Comparison of ENCODE assay signal across 9 cellular contexts in genomic region chr2:157470321-157470720, GRCh38. TPM values are rescaled to one million over a fixed set of nuclear protein-coding genes. Genes with fewer than 3 reads are reported as not detected.
DNase-seq lines count a peak whose midpoint lies in the region; ATAC-seq, FAIRE-seq and TF ChIP-seq lines count a peak whose summit lies in the region.
"Had no signal": no experiment of that assay in that cellular context is flagged by ENCODE, and none has a peak within 500 bp of the region (broad histone marks: within the 10 kb centered on the region; RNA-seq: fewer than 3 reads in every experiment).

No MANE protein-coding gene starts in this region.

- TF ChIP-seq CTCF in breast epithelium (IDR thresholded peaks at IDR 0.05) = no peak

- H3K9me3 ChIP-seq in breast epithelium = no peaks in the 10 kb centered on the region

- no peaks in the 10 kb centered on the region for H3K36me3 ChIP-seq in breast epithelium

- no peak for DNase-seq in GM12891 (ENCODE audit: insufficient read length, low spot score)
- no peak for DNase-seq in central memory CD8-positive, alpha-beta T cell (ENCODE audit: low spot score in 2 of 2)
- DNase-seq in breast epithelium (ENCODE audit: low spot score in 2 of 2) = no peak
- DNase-seq in stimulated activated CD4-positive, alpha-beta T cell treated with anti-CD3 and anti-CD28 coated beads, Interleukin-2, amount 100 ng/mL, for 48 hours = no peak
- no peak for DNase-seq in T1000 (lab: John Stamatoyannopoulos, UW)
- no peak for DNase-seq in GM19238 (ENCODE audit: insufficient read length, low spot score)
- DNase-seq: stimulated activated CD4-positive, alpha-beta T cell treated with anti-CD3 and anti-CD28 coated beads, Interleukin-2, amount 100 ng/mL, for 24 hours had no signal

- intact Hi-C loops in breast epithelium (cut with DNase I; ENCODE audit: low total_unique reads) = no loop called here

- H3K27ac Mint-ChIP-seq in central memory CD8-positive, alpha-beta T cell (ENCODE audit: low read depth) = peak overlapping the region; percentile 80

- H3K27me3 Mint-ChIP-seq in central memory CD8-positive, alpha-beta T cell = no peaks in the 10 kb centered on the region

- no peaks in the 10 kb centered on the region for H3K9me3 Mint-ChIP-seq in central memory CD8-positive, alpha-beta T cell

- peak; percentile 54 for ATAC-seq in GM21423 (IDR thresholded peaks at IDR 0.05; ENCODE audit: unreplicated experiment)
- peak; percentile 43 for ATAC-seq in HG03520 (IDR thresholded peaks at IDR 0.05; ENCODE audit: unreplicated experiment)
- no peak for ATAC-seq in central memory CD8-positive, alpha-beta T cell (replicated peaks; ENCODE audit: extremely low read depth, poor library complexity, severe bottlenecking)

- peaks cover 16% of the 10 kb centered on the region for H3K4me1 Mint-ChIP-seq in central memory CD8-positive, alpha-beta T cell

- no peaks in the 10 kb centered on the region for H3K27me3 ChIP-seq in breast epithelium

- H3K4me3 Mint-ChIP-seq in central memory CD8-positive, alpha-beta T cell = no peak overlapping the region

- no peak overlapping the region for H3K27ac ChIP-seq in breast epithelium

- H3K4me1 ChIP-seq in breast epithelium = no peaks in the 10 kb centered on the region

- peak; percentile 87 for FAIRE-seq in GM12891 (lab: Jason Lieb, UNC)

- H3K4me3 ChIP-seq in breast epithelium = no peak overlapping the region

- H3K36me3 Mint-ChIP-seq in central memory CD8-positive, alpha-beta T cell (ENCODE audit: insufficient read depth) = no peaks in the 10 kb centered on the region

- TF ChIP-seq POLR2A in GM12891 (IDR thresholded peaks at IDR 0.05; ENCODE audit: low read depth, low read length) (no peak), breast epithelium (IDR thresholded peaks at IDR 0.05) (no peak)

TF ChIP-seq in GM12891, 5 proteins besides CTCF, POLR2A, EP300 and RAD21:
- TF ChIP-seq POU2F2 (IDR thresholded peaks at IDR 0.05; ENCODE audit: low read depth, low read length) (peak; percentile 64), TAF1 (IDR thresholded peaks at IDR 0.05; ENCODE audit: low read depth, low read length) (peak; percentile 27; the same call in 1 of the 2 replicates), PAX5 (IDR thresholded peaks at IDR 0.05; ENCODE audit: insufficient read depth, low read length, severe bottlenecking) (no peak), POLR2AphosphoS5 (IDR thresholded peaks at IDR 0.05; ENCODE audit: low read depth, low read length) (no peak; the same call in 1 of the 2 replicates), SPI1 (IDR thresholded peaks at IDR 0.05; ENCODE audit: low read depth, low read length) (no peak)

RNA-seq across cellular contexts. Expression of gene CYTIP, which starts 26.4 kb away (rescaled TPM):
- polyA plus RNA-seq in GM12891 (2012; ENCODE audit: low read depth, missing spikeins) = 70.8 TPM
- 10 to 100 TPM; 11.5 to 18.7 (median 16.8) TPM for total RNA-seq in breast epithelium
